ENCODE assay signal across 1 cellular context in genomic region chr9:19162026-19162366, GRCh38.
TF ChIP-seq lines count a peak whose summit lies in the region.

No MANE protein-coding gene starts in this region.

TF ChIP-seq in K562, 482 proteins besides CTCF, POLR2A, EP300 and RAD21 (continued from another document):
- 0 out of 2 replicates have a peak, but pooled peaks have one; percentile 7 for TF ChIP-seq MGA (IDR thresholded peaks at IDR 0.05)
- peak; percentile 22 for TF ChIP-seq ZEB2 (IDR thresholded peaks at IDR 0.05)
- TF ChIP-seq NBN (IDR thresholded peaks at IDR 0.05; ENCODE audit: low read depth), result 0 out of 2 replicates have a peak, but pooled peaks have one; percentile 7
- no peak for TF ChIP-seq CREB5 (CRISPR knock-in tag; IDR thresholded peaks at IDR 0.05)
- TF ChIP-seq SAFB2 (IDR thresholded peaks at IDR 0.05; ENCODE audit: borderline replicate concordance, low read depth, low read length, severe bottlenecking), result no peak
- TF ChIP-seq ESRRA (IDR thresholded peaks at IDR 0.05; ENCODE audit: borderline replicate concordance, low read depth), result 0 out of 2 replicates have a peak, but pooled peaks have one; percentile 3
- TF ChIP-seq DPF2 (IDR thresholded peaks at IDR 0.05), result peak; percentile 22
- TF ChIP-seq CREB3L1 (IDR thresholded peaks at IDR 0.05; ENCODE audit: borderline replicate concordance, low read depth), result peak; percentile 19; the same call in 1 of the 2 replicates
- 0 out of 2 replicates have a peak, but pooled peaks have one; percentile 3 for TF ChIP-seq HMBOX1 (IDR thresholded peaks at IDR 0.05)
- TF ChIP-seq ZNF668 (CRISPR knock-in tag; IDR thresholded peaks at IDR 0.05), result no peak
- no peak for TF ChIP-seq FOXP4 (CRISPR knock-in tag; IDR thresholded peaks at IDR 0.05; ENCODE audit: borderline replicate concordance)
TF ChIP-seq in K562: peak in this region for 7.
